Comparison of ENCODE assay signal across 1 cellular context in the genomic region with DNA sequence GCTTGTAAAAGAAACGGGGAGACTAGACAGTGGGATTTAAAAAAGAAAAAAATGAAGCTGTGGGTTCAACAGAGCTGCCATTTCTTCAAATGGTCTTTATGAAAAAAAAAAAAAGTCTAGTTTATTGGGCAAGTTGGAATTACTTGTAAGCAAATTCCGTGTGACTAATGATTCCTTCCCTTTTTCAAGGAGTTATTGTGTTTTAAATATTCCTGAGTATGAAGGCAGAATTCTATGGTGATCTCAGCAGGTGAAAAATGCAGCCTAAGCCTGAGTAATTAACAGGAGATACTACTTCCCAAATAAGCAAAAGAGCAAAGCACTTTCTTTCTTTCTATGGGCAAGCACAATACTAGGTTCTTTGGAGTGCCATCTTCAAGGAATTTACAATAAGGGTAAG.
TF ChIP-seq lines count a peak whose summit lies in the region.

No MANE protein-coding gene starts in this region.

TF ChIP-seq in GM23338, 12 proteins besides CTCF, POLR2A, EP300 and RAD21:
- TF ChIP-seq, protein P1, sequence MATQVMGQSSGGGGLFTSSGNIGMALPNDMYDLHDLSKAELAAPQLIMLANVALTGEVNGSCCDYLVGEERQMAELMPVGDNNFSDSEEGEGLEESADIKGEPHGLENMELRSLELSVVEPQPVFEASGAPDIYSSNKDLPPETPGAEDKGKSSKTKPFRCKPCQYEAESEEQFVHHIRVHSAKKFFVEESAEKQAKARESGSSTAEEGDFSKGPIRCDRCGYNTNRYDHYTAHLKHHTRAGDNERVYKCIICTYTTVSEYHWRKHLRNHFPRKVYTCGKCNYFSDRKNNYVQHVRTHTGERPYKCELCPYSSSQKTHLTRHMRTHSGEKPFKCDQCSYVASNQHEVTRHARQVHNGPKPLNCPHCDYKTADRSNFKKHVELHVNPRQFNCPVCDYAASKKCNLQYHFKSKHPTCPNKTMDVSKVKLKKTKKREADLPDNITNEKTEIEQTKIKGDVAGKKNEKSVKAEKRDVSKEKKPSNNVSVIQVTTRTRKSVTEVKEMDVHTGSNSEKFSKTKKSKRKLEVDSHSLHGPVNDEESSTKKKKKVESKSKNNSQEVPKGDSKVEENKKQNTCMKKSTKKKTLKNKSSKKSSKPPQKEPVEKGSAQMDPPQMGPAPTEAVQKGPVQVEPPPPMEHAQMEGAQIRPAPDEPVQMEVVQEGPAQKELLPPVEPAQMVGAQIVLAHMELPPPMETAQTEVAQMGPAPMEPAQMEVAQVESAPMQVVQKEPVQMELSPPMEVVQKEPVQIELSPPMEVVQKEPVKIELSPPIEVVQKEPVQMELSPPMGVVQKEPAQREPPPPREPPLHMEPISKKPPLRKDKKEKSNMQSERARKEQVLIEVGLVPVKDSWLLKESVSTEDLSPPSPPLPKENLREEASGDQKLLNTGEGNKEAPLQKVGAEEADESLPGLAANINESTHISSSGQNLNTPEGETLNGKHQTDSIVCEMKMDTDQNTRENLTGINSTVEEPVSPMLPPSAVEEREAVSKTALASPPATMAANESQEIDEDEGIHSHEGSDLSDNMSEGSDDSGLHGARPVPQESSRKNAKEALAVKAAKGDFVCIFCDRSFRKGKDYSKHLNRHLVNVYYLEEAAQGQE (IDR thresholded peaks at IDR 0.05; ENCODE audit: unreplicated experiment): no peak
- no peak for TF ChIP-seq NANOG (IDR thresholded peaks at IDR 0.05; ENCODE audit: borderline replicate concordance)
- no peak for TF ChIP-seq STAT1 (IDR thresholded peaks at IDR 0.05; ENCODE audit: unreplicated experiment)
- no peak for TF ChIP-seq ZNF331 (CRISPR knock-in tag; IDR thresholded peaks at IDR 0.05; ENCODE audit: low read depth)
- TF ChIP-seq, protein P2, sequence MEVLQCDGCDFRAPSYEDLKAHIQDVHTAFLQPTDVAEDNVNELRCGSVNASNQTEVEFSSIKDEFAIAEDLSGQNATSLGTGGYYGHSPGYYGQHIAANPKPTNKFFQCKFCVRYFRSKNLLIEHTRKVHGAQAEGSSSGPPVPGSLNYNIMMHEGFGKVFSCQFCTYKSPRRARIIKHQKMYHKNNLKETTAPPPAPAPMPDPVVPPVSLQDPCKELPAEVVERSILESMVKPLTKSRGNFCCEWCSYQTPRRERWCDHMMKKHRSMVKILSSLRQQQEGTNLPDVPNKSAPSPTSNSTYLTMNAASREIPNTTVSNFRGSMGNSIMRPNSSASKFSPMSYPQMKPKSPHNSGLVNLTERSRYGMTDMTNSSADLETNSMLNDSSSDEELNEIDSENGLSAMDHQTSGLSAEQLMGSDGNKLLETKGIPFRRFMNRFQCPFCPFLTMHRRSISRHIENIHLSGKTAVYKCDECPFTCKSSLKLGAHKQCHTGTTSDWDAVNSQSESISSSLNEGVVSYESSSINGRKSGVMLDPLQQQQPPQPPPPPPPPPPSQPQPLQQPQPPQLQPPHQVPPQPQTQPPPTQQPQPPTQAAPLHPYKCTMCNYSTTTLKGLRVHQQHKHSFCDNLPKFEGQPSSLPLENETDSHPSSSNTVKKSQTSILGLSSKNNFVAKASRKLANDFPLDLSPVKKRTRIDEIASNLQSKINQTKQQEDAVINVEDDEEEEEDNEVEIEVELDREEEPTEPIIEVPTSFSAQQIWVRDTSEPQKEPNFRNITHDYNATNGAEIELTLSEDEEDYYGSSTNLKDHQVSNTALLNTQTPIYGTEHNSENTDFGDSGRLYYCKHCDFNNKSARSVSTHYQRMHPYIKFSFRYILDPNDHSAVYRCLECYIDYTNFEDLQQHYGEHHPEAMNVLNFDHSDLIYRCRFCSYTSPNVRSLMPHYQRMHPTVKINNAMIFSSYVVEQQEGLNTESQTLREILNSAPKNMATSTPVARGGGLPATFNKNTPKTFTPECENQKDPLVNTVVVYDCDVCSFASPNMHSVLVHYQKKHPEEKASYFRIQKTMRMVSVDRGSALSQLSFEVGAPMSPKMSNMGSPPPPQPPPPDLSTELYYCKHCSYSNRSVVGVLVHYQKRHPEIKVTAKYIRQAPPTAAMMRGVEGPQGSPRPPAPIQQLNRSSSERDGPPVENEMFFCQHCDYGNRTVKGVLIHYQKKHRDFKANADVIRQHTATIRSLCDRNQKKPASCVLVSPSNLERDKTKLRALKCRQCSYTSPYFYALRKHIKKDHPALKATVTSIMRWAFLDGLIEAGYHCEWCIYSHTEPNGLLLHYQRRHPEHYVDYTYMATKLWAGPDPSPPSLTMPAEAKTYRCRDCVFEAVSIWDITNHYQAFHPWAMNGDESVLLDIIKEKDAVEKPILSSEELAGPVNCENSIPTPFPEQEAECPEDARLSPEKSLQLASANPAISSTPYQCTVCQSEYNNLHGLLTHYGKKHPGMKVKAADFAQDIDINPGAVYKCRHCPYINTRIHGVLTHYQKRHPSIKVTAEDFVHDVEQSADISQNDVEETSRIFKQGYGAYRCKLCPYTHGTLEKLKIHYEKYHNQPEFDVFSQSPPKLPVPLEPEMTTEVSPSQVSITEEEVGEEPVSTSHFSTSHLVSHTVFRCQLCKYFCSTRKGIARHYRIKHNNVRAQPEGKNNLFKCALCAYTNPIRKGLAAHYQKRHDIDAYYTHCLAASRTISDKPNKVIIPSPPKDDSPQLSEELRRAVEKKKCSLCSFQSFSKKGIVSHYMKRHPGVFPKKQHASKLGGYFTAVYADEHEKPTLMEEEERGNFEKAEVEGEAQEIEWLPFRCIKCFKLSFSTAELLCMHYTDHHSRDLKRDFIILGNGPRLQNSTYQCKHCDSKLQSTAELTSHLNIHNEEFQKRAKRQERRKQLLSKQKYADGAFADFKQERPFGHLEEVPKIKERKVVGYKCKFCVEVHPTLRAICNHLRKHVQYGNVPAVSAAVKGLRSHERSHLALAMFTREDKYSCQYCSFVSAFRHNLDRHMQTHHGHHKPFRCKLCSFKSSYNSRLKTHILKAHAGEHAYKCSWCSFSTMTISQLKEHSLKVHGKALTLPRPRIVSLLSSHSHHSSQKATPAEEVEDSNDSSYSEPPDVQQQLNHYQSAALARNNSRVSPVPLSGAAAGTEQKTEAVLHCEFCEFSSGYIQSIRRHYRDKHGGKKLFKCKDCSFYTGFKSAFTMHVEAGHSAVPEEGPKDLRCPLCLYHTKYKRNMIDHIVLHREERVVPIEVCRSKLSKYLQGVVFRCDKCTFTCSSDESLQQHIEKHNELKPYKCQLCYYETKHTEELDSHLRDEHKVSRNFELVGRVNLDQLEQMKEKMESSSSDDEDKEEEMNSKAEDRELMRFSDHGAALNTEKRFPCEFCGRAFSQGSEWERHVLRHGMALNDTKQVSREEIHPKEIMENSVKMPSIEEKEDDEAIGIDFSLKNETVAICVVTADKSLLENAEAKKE (CRISPR knock-in tag; IDR thresholded peaks at IDR 0.05): no peak
- no peak for TF ChIP-seq EZH2 (IDR thresholded peaks at IDR 0.05; ENCODE audit: low read depth, unreplicated experiment)
- no peak for TF ChIP-seq EZH2phosphoT487 (IDR thresholded peaks at IDR 0.05; ENCODE audit: unreplicated experiment)
- TF ChIP-seq ZNF114 (CRISPR knock-in tag; IDR thresholded peaks at IDR 0.05): no peak
- TF ChIP-seq, protein P3, sequence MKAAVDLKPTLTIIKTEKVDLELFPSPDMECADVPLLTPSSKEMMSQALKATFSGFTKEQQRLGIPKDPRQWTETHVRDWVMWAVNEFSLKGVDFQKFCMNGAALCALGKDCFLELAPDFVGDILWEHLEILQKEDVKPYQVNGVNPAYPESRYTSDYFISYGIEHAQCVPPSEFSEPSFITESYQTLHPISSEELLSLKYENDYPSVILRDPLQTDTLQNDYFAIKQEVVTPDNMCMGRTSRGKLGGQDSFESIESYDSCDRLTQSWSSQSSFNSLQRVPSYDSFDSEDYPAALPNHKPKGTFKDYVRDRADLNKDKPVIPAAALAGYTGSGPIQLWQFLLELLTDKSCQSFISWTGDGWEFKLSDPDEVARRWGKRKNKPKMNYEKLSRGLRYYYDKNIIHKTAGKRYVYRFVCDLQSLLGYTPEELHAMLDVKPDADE (IDR thresholded peaks at IDR 0.05): no peak
- no peak for TF ChIP-seq CREB1 (CRISPR knock-in tag; IDR thresholded peaks at IDR 0.05; ENCODE audit: low read depth)
- TF ChIP-seq JUNB (IDR thresholded peaks at IDR 0.05; ENCODE audit: unreplicated experiment): no peak
- no peak for TF ChIP-seq POLR2AphosphoS5 (IDR thresholded peaks at IDR 0.05; ENCODE audit: low read depth)
